ENCODE assay signal across 8 cellular contexts in the genomic region with DNA sequence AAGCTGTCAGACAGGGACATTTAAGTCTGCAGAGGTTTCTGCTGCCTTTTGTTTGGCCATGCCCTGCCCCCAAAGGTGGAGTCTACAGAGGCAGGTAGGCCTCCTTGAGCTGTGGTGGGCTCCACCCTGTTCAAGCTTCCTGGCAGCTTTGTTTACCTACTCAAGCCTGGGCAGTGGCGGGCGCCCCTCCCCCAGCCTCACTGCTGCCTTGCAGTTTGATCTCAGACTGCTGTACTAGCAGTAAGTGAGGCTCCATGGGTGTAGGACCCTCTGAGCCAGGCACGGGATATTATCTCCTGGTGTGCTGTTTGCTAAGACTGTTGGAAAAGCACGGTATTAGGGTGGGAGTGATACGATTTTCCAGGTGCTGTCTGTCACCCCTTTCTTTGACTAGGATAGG. TPM values are rescaled to one million over a fixed set of nuclear protein-coding genes. Genes with fewer than 3 reads are reported as not detected.
DNase-seq lines count a peak whose midpoint lies in the region; ATAC-seq, FAIRE-seq and TF ChIP-seq lines count a peak whose summit lies in the region.
"Not testable (repeated sequence)": the region's sequence is repeated elsewhere in the genome, so short reads cannot be mapped to it uniquely, and the experiment has no call there.

No MANE protein-coding gene starts in this region.

- not testable (repeated sequence) for H3K14ac ChIP-seq in H1 (ENCODE audit: insufficient read length); neuronal stem cell (ENCODE audit: low read length)

- TF ChIP-seq EP300 in H1 (IDR thresholded peaks at IDR 0.05; ENCODE audit: borderline replicate concordance in 1 of 2, low read depth in 2 of 2, low read length in 2 of 2), result not testable (repeated sequence)

- peak overlapping the region; percentile 19; the same call in 1 of the 2 replicates for H3K27ac Mint-ChIP-seq in WTC11

- H2BK12ac ChIP-seq in H1 (ENCODE audit: low read depth, low read length); neuronal stem cell (ENCODE audit: low read length): not testable (repeated sequence)

- not testable (repeated sequence) for H3K27ac ChIP-seq in HUES64 (ENCODE audit: low read depth, low read length); H1 (ENCODE audit: low read depth, low read length); iPS-20b (ENCODE audit: low read length); mesendoderm (ENCODE audit: low read depth, low read length); neuronal stem cell (replicated peaks; ENCODE audit: low read length); upper lobe of right lung

- not testable (repeated sequence) for TF ChIP-seq RAD21 in H1 (IDR thresholded peaks at IDR 0.05 in 1 of 2, conservative IDR thresholded peaks at IDR 0.05 in 1 of 2; ENCODE audit: low read depth in 2 of 2, low read length in 2 of 2)

- H3K79me1 ChIP-seq in H1 (ENCODE audit: low read depth, low read length); mesendoderm (ENCODE audit: low read length); neuronal stem cell (ENCODE audit: low read depth, low read length): not testable (repeated sequence)

- DNase-seq in DMS53 (lab: John Stamatoyannopoulos, UW) (peak; percentile 23), WTC11 (ENCODE audit: low spot score) (peak; percentile 54), H1 (ENCODE audit: low read depth in 1 of 2, low spot score in 2 of 2) (peak in 1 of 2 experiments; percentile 55), mesendoderm (peak; percentile 21), upper lobe of right lung (peak; percentile 49)
- not testable (repeated sequence) for DNase-seq in neuronal stem cell (ENCODE audit: low spot score)

- peak overlapping the region; percentile 49 to 55 for H3K4me2 ChIP-seq in H1 (ENCODE audit: insufficient read depth in 1 of 2, low read depth in 2 of 2, low read length in 2 of 2)
- H3K4me2 ChIP-seq in mesendoderm (ENCODE audit: low read length); neuronal stem cell (ENCODE audit: insufficient read depth, low read length, poor library complexity, severe bottlenecking): not testable (repeated sequence)

- not testable (repeated sequence) for ATAC-seq in WTC11, upper lobe of right lung

- H3K27me3 ChIP-seq in HUES64 (ENCODE audit: insufficient read depth, low read length); H1 (replicated peaks in 1 of 4; ENCODE audit: control insufficient read depth in 3 of 4, extremely low read depth in 1 of 4, insufficient read depth in 3 of 4, low read length in 3 of 4); iPS-20b (ENCODE audit: insufficient read depth, low read length); mesendoderm (ENCODE audit: insufficient read depth, low read length, poor library complexity); neuronal stem cell (ENCODE audit: control insufficient read depth in 3 of 3, insufficient read depth in 3 of 3, low read depth in 1 of 3, low read length in 3 of 3); upper lobe of right lung: not testable (repeated sequence)

- H3K23ac ChIP-seq in H1 (ENCODE audit: insufficient read length); mesendoderm (ENCODE audit: low read length); neuronal stem cell (ENCODE audit: low read depth, low read length, poor library complexity): not testable (repeated sequence)

- not testable (repeated sequence) for H3K9me3 Mint-ChIP-seq in WTC11

- not testable (repeated sequence) for H4K8ac ChIP-seq in H1 (ENCODE audit: extremely low read depth, insufficient read depth, low read length); mesendoderm (ENCODE audit: low read depth, low read length); neuronal stem cell (ENCODE audit: low read depth, low read length)

- H2BK5ac ChIP-seq in H1 (ENCODE audit: low read depth, low read length); mesendoderm (ENCODE audit: low read length); neuronal stem cell (ENCODE audit: low read length): not testable (repeated sequence)

- POLR2A ChIA-PET in WTC11 (lab: Charles Lee), result not testable (repeated sequence)
- POLR2A ChIA-PET in H1 (lab: Charles Lee; ENCODE audit: partially characterized antibody), result interaction anchor here (1.4 to 2.0 kb wide), 2 partner anchors 103 to 204 kb away, joined by 3 to 4 read pairs; no protein-coding TSS in a partner anchor

- H3K9me3 ChIP-seq in HUES64 (ENCODE audit: insufficient read depth, low read depth, low read length); H1 (ENCODE audit: insufficient read depth in 2 of 2, low read depth in 1 of 2, low read length in 1 of 2); iPS-20b (ENCODE audit: insufficient read depth, low read depth, low read length); neuronal stem cell (replicated peaks in 1 of 2; ENCODE audit: control insufficient read depth in 2 of 2, insufficient read depth in 1 of 2, low read depth in 1 of 2, low read length in 2 of 2); upper lobe of right lung: not testable (repeated sequence)

- not testable (repeated sequence) for H3K27me3 Mint-ChIP-seq in WTC11 (ENCODE audit: low read depth)

- TF ChIP-seq CTCF in WTC11 (IDR thresholded peaks at IDR 0.05); H1 (IDR thresholded peaks at IDR 0.05; ENCODE audit: control extremely low read depth in 1 of 3, insufficient read depth in 1 of 3, low read depth in 1 of 3, low read length in 3 of 3); upper lobe of right lung (IDR thresholded peaks at IDR 0.05): not testable (repeated sequence)

- not testable (repeated sequence) for H3K56ac ChIP-seq in H1 (replicated peaks; ENCODE audit: insufficient read length, low read depth, low read length)
- peak overlapping the region; percentile 17 for H3K56ac ChIP-seq in mesendoderm (ENCODE audit: low read length)

- H2BK15ac ChIP-seq in H1 (ENCODE audit: low read length); mesendoderm (replicated peaks; ENCODE audit: low read depth); neuronal stem cell (ENCODE audit: low read length): not testable (repeated sequence)

- H2AK5ac ChIP-seq in H1 (ENCODE audit: low read depth, low read length); mesendoderm (ENCODE audit: low read length); neuronal stem cell (ENCODE audit: low read depth, low read length): not testable (repeated sequence)

- not testable (repeated sequence) for H3K4me1 ChIP-seq in HUES64 (ENCODE audit: insufficient read depth, low read length); H1 (replicated peaks in 1 of 4; ENCODE audit: control insufficient read depth in 3 of 4, insufficient read depth in 4 of 4, low read length in 3 of 4); iPS-20b (ENCODE audit: insufficient read depth, low read length); mesendoderm (ENCODE audit: control insufficient read depth, low read depth, low read length); neuronal stem cell (ENCODE audit: control insufficient read depth in 2 of 2, insufficient read depth in 1 of 2, low read depth in 1 of 2, low read length in 2 of 2); upper lobe of right lung

- H3K4me3 ChIP-seq in HUES64 (ENCODE audit: low read length) (0 out of 2 replicates have a peak overlapping the region, but pooled peaks have one; percentile 21), iPS-20b (ENCODE audit: low read length) (0 out of 2 replicates have a peak overlapping the region, but pooled peaks have one; percentile 16)
- not testable (repeated sequence) for H3K4me3 ChIP-seq in H1 (ENCODE audit: extremely low read depth in 1 of 4, insufficient read depth in 2 of 4, low read depth in 3 of 4, low read length in 4 of 4); mesendoderm (ENCODE audit: low read length); neuronal stem cell (ENCODE audit: low read length in 2 of 2); upper lobe of right lung

- peak overlapping the region; percentile 76; the same call in 1 of the 2 replicates for H2AFZ ChIP-seq in H1 (ENCODE audit: low read length)
- not testable (repeated sequence) for H2AFZ ChIP-seq in neuronal stem cell (ENCODE audit: low read length)

- not testable (repeated sequence) for H2BK20ac ChIP-seq in H1 (ENCODE audit: low read length)

- not testable (repeated sequence) for FAIRE-seq in H1 (lab: Jason Lieb, UNC)

- not testable (repeated sequence) for H3K36me3 Mint-ChIP-seq in WTC11

- not testable (repeated sequence) for H3K79me2 ChIP-seq in H1 (ENCODE audit: control insufficient read depth in 1 of 2, insufficient read depth in 2 of 2, low read length in 2 of 2); mesendoderm (ENCODE audit: control insufficient read depth, insufficient read depth, low read length)

- H3K4me1 Mint-ChIP-seq in WTC11, result peaks cover 19% of the 10 kb centered on the region

- CTCF ChIA-PET in WTC11 (lab: Charles Lee) (interaction anchor here (0.6 to 2.1 kb wide), 4 partner anchors 18 to 206 kb away, joined by 3 to 9 read pairs (median 4); no protein-coding TSS in a partner anchor), H1 (lab: Charles Lee; ENCODE audit: partially characterized antibody) (interaction anchor here (1.0 to 2.8 kb wide), 5 partner anchors 9 to 103 kb away, joined by 3 to 14 read pairs (median 7); no protein-coding TSS in a partner anchor)

- H3K9ac ChIP-seq in HUES64 (ENCODE audit: low read depth, low read length) (0 out of 2 replicates have a peak overlapping the region, but pooled peaks have one; percentile 16), neuronal stem cell (ENCODE audit: low read depth, low read length, poor library complexity) (peak overlapping the region; percentile 21)
- H3K9ac ChIP-seq in H1 (replicated peaks in 1 of 4; ENCODE audit: extremely low read depth in 1 of 4, low read depth in 3 of 4, low read length in 3 of 4); iPS-20b (ENCODE audit: low read depth, low read length); mesendoderm (ENCODE audit: low read length): not testable (repeated sequence)

- intact Hi-C loops in upper lobe of right lung (cut with DNase I), result not testable (repeated sequence)

- H4K91ac ChIP-seq in H1 (replicated peaks; ENCODE audit: insufficient read length, low read length); neuronal stem cell (ENCODE audit: low read depth, low read length, poor library complexity): not testable (repeated sequence)

- not testable (repeated sequence) for H3K23me2 ChIP-seq in H1 (ENCODE audit: low read depth, low read length)

- 51% methylated on average over 5 of the region's 5 CpGs for WGBS in HUES64
- WGBS in H1 (ENCODE audit: extremely low coverage in 1 of 2, insufficient coverage in 1 of 2, insufficient read length in 1 of 2, insufficient replicate concordance in 2 of 2, low coverage in 1 of 2, low lambda C conversion rate in 2 of 2, missing lambda C conversion rate in 1 of 2), 2 experiments, result 58% methylated on average over 5 of the region's 5 CpGs; no CpG with 5 or more reads in 1 of the 2 experiments
- no CpG with 5 or more reads among the region's 5 CpGs for WGBS in mesendoderm (ENCODE audit: extremely low coverage, insufficient coverage, low lambda C conversion rate)
- no CpG with 5 or more reads among the region's 5 CpGs for WGBS in neuronal stem cell (ENCODE audit: extremely low coverage in 2 of 2, insufficient read length in 2 of 2, insufficient replicate concordance in 1 of 2), 2 donors

- not testable (repeated sequence) for H2BK120ac ChIP-seq in H1 (replicated peaks; ENCODE audit: low read depth, low read length); mesendoderm (ENCODE audit: low read depth, low read length); neuronal stem cell (ENCODE audit: low read depth, low read length)

- peak overlapping the region; percentile 71; the same call in 1 of the 2 replicates for H3K18ac ChIP-seq in H1 (ENCODE audit: extremely low read depth, low read length)
- not testable (repeated sequence) for H3K18ac ChIP-seq in mesendoderm (ENCODE audit: low read length); neuronal stem cell (ENCODE audit: low read length)

- H4K5ac ChIP-seq in H1 (ENCODE audit: insufficient read length, low read depth, low read length); mesendoderm (ENCODE audit: low read length): not testable (repeated sequence)

- peak overlapping the region; percentile 33 for H3K4me3 Mint-ChIP-seq in WTC11

- H3K4ac ChIP-seq in H1 (replicated peaks; ENCODE audit: insufficient read length, low read depth, low read length); mesendoderm (ENCODE audit: low read depth, low read length); neuronal stem cell (ENCODE audit: low read length): not testable (repeated sequence)

- not testable (repeated sequence) for H3K36me3 ChIP-seq in HUES64 (ENCODE audit: insufficient read depth, low read length); H1 (ENCODE audit: control insufficient read depth in 2 of 4, insufficient read depth in 4 of 4, low read length in 3 of 4); iPS-20b (ENCODE audit: insufficient read depth, low read depth, low read length); mesendoderm (ENCODE audit: control insufficient read depth, insufficient read depth, low read length); neuronal stem cell (replicated peaks in 1 of 2; ENCODE audit: control insufficient read depth in 2 of 2, insufficient read depth in 2 of 2, low read length in 2 of 2); upper lobe of right lung

- not testable (repeated sequence) for TF ChIP-seq POLR2A in H1 (IDR thresholded peaks at IDR 0.05; ENCODE audit: control extremely low read depth in 1 of 2, low read depth in 2 of 2, low read length in 2 of 2)

- not testable (repeated sequence) for H4K20me1 ChIP-seq in H1 (replicated peaks in 1 of 2; ENCODE audit: control insufficient read depth in 1 of 2, insufficient read depth in 2 of 2, low read length in 2 of 2)

RNA-seq across cellular contexts. Expression of a gene that starts 48.2 kb away (rescaled TPM):
- polyA plus RNA-seq in HUES64 (2013, experiment 1 of 2), result 4.2 TPM
- polyA plus RNA-seq in HUES64 (2013, experiment 2 of 2), result 4.8 TPM
- total RNA-seq in WTC11 (2021) (5.7 to 8.6 TPM (median 7.8 TPM) in 3 replicates), upper lobe of right lung (3.4 TPM)
- total RNA-seq in H1 (2021; fragmentation: NEBNext Ultra II Directional; extraction: Animal tissue kit (Norgen Biotek cat#: 25700)), result 4.7 and 6.3 TPM in 2 replicates
- polyA plus RNA-seq in H1 (2011; rRNA removed), result 2.6 and 3.6 TPM in 2 replicates
- 5.1 TPM for polyA plus RNA-seq in H1 (2011; cell fraction: cytosol; rRNA removed)
- polyA plus RNA-seq in H1 (2011; cell fraction: nucleus; rRNA removed), result 2.9 TPM
- 3.8 to 5.3 TPM (median 4.8 TPM) in 4 replicates for polyA plus RNA-seq in H1 (2012, experiment 1 of 2)
- 0.28 TPM for polyA plus RNA-seq in H1 (2012, experiment 2 of 2)
- 3.4 TPM for polyA plus RNA-seq in H1 (2013, experiment 1 of 2)
- polyA plus RNA-seq in H1 (2013, experiment 2 of 2), result 4.5 TPM
- 8.8 and 16.4 TPM in 2 replicates for polyA minus RNA-seq in H1 (2011; rRNA and poly(A)+ RNA removed)
- polyA minus RNA-seq in H1 (2011; cell fraction: cytosol; rRNA and poly(A)+ RNA removed), result 6.4 TPM
- 14.0 TPM for polyA minus RNA-seq in H1 (2011; cell fraction: nucleus; rRNA and poly(A)+ RNA removed)
- polyA plus RNA-seq in mesendoderm (2013, experiment 1 of 2), result 7.7 TPM
- polyA plus RNA-seq in mesendoderm (2013, experiment 2 of 2), result 6.2 TPM
- 10.0 TPM for polyA plus RNA-seq in neuronal stem cell (2013, experiment 1 of 2)
- 10.1 TPM for polyA plus RNA-seq in neuronal stem cell (2013, experiment 2 of 2)
